In the genomic region with DNA sequence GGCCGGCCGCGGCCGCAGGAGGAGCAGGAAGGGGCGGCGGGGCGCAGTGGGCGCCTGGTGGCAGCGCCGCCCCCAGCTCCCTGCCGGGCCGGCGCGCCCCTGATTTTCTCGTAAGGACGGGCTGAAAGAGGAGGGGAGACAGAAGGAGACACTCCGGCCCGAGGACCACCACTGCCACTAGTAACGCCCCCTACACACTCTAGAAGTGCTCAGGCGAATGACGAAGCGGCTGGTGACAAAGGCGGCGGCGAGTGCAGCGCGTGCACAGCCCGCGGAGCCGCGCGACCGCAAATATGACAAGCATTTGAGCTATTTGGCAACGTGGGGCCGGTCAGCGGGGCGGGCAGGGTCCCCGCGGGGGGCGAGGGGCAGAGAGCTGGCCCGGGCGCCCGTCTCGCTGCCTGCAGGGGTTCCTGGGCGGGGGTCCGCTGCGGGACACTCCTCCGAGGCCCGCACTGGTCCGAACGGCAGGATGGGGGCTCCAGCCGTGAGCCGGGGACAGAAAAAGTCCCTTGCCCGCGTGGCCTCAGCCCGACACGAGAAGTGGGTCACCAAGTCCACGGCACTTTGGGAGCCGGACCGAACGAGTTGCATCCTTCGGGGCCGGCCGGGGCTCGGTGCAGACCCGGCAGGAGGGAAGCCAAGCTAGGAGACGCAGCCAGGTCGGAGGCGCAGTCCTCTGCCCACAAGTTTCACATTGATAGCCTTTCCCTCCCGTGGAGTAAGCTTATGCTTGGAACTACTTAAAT, we compare ENCODE assay signal across 1 cellular context.
TF ChIP-seq lines count a peak whose summit lies in the region.

No MANE protein-coding gene starts in this region.

TF ChIP-seq in H1, 55 proteins besides CTCF, POLR2A, EP300 and RAD21 (continued from another document):
- TF ChIP-seq, protein P1, sequence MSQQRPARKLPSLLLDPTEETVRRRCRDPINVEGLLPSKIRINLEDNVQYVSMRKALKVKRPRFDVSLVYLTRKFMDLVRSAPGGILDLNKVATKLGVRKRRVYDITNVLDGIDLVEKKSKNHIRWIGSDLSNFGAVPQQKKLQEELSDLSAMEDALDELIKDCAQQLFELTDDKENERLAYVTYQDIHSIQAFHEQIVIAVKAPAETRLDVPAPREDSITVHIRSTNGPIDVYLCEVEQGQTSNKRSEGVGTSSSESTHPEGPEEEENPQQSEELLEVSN (IDR thresholded peaks at IDR 0.05): no peak
- TF ChIP-seq NRF1 (IDR thresholded peaks at IDR 0.05; ENCODE audit: low read depth, low read length) (no peak), CHD2 (IDR thresholded peaks at IDR 0.05; ENCODE audit: low read length) (no peak), RFX5 (IDR thresholded peaks at IDR 0.05; ENCODE audit: borderline replicate concordance, low read depth, low read length) (no peak), SIRT6 (IDR thresholded peaks at IDR 0.05; ENCODE audit: low read length) (no peak), TBP (IDR thresholded peaks at IDR 0.05; ENCODE audit: low read depth, low read length) (no peak), EZH2 (IDR thresholded peaks at IDR 0.05; ENCODE audit: low read depth, low read length, severe bottlenecking) (peak; percentile 50), NANOG (IDR thresholded peaks at IDR 0.05; ENCODE audit: insufficient read depth, low read depth, low read length, poor library complexity, severe bottlenecking) (no peak), SRF (IDR thresholded peaks at IDR 0.05; ENCODE audit: low read depth, low read length) (no peak), FOSL1 (IDR thresholded peaks at IDR 0.05; ENCODE audit: insufficient read depth, low read depth, low read length) (0 out of 2 replicates have a peak, but pooled peaks have one; percentile 4), HDAC2 (IDR thresholded peaks at IDR 0.05; ENCODE audit: borderline replicate concordance in 1 of 2, low read depth in 2 of 2, low read length in 2 of 2) (peak in 1 of 2 experiments; percentile 16; a peak in 1 of 4 replicates), EGR1 (IDR thresholded peaks at IDR 0.05; ENCODE audit: borderline replicate concordance, low read depth, low read length) (no peak), RBBP5 (IDR thresholded peaks at IDR 0.05; ENCODE audit: borderline replicate concordance, low read depth, low read length) (no peak; the same call in none of the 2 replicates), SIX5 (IDR thresholded peaks at IDR 0.05; ENCODE audit: low read depth, low read length) (no peak), SAP30 (IDR thresholded peaks at IDR 0.05; ENCODE audit: insufficient read depth, insufficient replicate concordance, low read length) (no peak), RNF2 (IDR thresholded peaks at IDR 0.05; ENCODE audit: borderline replicate concordance, low read depth, low read length, missing control alignments, poor library complexity, severe bottlenecking) (no peak), KDM4A (IDR thresholded peaks at IDR 0.05; ENCODE audit: low read depth, low read length, severe bottlenecking) (peak; percentile 69), TAF7 (optimal IDR thresholded peaks at IDR 0.05; ENCODE audit: borderline replicate concordance, low read depth, low read length) (no peak), KDM1A (IDR thresholded peaks at IDR 0.05; ENCODE audit: borderline replicate concordance, low read length) (no peak), CREB1 (IDR thresholded peaks at IDR 0.05) (no peak), CEBPB (IDR thresholded peaks at IDR 0.05; ENCODE audit: low read depth, low read length) (no peak), JUND (IDR thresholded peaks at IDR 0.05; ENCODE audit: low read length) (no peak), GTF2F1 (IDR thresholded peaks at IDR 0.05; ENCODE audit: borderline replicate concordance, low read depth, low read length) (no peak), BCL11A (IDR thresholded peaks at IDR 0.05; ENCODE audit: low read depth in 2 of 2, low read length in 2 of 2) (no peak), SP2 (IDR thresholded peaks at IDR 0.05; ENCODE audit: low read length) (no peak), TEAD4 (IDR thresholded peaks at IDR 0.05; ENCODE audit: low read depth, low read length) (peak; percentile 90), SP4 (IDR thresholded peaks at IDR 0.05; ENCODE audit: low read length) (no peak), SIN3A (conservative IDR thresholded peaks at IDR 0.05 in 1 of 2, IDR thresholded peaks at IDR 0.05 in 1 of 2; ENCODE audit: low read depth in 1 of 2, low read length in 2 of 2) (0 out of 4 replicates have a peak, but pooled peaks have one; percentile 27 to 48), ZNF274 (IDR thresholded peaks at IDR 0.05; ENCODE audit: borderline replicate concordance, extremely low read depth, low read length) (no peak), HDAC6 (IDR thresholded peaks at IDR 0.05; ENCODE audit: low read depth, low read length) (no peak), BRCA1 (IDR thresholded peaks at IDR 0.05; ENCODE audit: low read depth, low read length) (no peak), CTBP2 (IDR thresholded peaks at IDR 0.05; ENCODE audit: borderline replicate concordance, insufficient read depth, insufficient read length, low read length) (no peak), RXRA (IDR thresholded peaks at IDR 0.05; ENCODE audit: insufficient read depth, low read depth, low read length) (no peak), SUZ12 (IDR thresholded peaks at IDR 0.05; ENCODE audit: low read length) (0 out of 2 replicates have a peak, but pooled peaks have one; percentile 36), PHF8 (conservative IDR thresholded peaks at IDR 0.05; ENCODE audit: low read depth, low read length) (peak; percentile 86), SP1 (IDR thresholded peaks at IDR 0.05; ENCODE audit: low read depth, low read length) (no peak), KDM5A (IDR thresholded peaks at IDR 0.05; ENCODE audit: low read length) (no peak), BACH1 (IDR thresholded peaks at IDR 0.05; ENCODE audit: low read length) (no peak), MAFK (IDR thresholded peaks at IDR 0.05; ENCODE audit: low read depth, low read length) (no peak), CHD1 (IDR thresholded peaks at IDR 0.05; ENCODE audit: low read depth, low read length) (no peak), YY1 (IDR thresholded peaks at IDR 0.05; ENCODE audit: low read depth, low read length) (no peak), POLR2AphosphoS5 (IDR thresholded peaks at IDR 0.05; ENCODE audit: low read depth, low read length) (no peak; the same call in none of the 2 replicates), JUN (IDR thresholded peaks at IDR 0.05; ENCODE audit: low read depth, low read length) (no peak), TAF1 (IDR thresholded peaks at IDR 0.05; ENCODE audit: low read depth, low read length) (0 out of 2 replicates have a peak, but pooled peaks have one; percentile 59), CBX8 (IDR thresholded peaks at IDR 0.05; ENCODE audit: borderline replicate concordance, low read depth, low read length) (no peak), ASH2L (IDR thresholded peaks at IDR 0.05; ENCODE audit: low read length) (peak; percentile 79), TCF12 (IDR thresholded peaks at IDR 0.05; ENCODE audit: low read depth, low read length) (no peak), GABPA (IDR thresholded peaks at IDR 0.05; ENCODE audit: borderline replicate concordance, insufficient read depth, low read length) (no peak), POU5F1 (IDR thresholded peaks at IDR 0.05; ENCODE audit: low read depth, low read length) (no peak)
- TF ChIP-seq, protein P2, sequence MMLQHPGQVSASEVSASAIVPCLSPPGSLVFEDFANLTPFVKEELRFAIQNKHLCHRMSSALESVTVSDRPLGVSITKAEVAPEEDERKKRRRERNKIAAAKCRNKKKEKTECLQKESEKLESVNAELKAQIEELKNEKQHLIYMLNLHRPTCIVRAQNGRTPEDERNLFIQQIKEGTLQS (IDR thresholded peaks at IDR 0.05; ENCODE audit: insufficient read depth, low read depth, low read length): no peak
- TF ChIP-seq, protein P3, sequence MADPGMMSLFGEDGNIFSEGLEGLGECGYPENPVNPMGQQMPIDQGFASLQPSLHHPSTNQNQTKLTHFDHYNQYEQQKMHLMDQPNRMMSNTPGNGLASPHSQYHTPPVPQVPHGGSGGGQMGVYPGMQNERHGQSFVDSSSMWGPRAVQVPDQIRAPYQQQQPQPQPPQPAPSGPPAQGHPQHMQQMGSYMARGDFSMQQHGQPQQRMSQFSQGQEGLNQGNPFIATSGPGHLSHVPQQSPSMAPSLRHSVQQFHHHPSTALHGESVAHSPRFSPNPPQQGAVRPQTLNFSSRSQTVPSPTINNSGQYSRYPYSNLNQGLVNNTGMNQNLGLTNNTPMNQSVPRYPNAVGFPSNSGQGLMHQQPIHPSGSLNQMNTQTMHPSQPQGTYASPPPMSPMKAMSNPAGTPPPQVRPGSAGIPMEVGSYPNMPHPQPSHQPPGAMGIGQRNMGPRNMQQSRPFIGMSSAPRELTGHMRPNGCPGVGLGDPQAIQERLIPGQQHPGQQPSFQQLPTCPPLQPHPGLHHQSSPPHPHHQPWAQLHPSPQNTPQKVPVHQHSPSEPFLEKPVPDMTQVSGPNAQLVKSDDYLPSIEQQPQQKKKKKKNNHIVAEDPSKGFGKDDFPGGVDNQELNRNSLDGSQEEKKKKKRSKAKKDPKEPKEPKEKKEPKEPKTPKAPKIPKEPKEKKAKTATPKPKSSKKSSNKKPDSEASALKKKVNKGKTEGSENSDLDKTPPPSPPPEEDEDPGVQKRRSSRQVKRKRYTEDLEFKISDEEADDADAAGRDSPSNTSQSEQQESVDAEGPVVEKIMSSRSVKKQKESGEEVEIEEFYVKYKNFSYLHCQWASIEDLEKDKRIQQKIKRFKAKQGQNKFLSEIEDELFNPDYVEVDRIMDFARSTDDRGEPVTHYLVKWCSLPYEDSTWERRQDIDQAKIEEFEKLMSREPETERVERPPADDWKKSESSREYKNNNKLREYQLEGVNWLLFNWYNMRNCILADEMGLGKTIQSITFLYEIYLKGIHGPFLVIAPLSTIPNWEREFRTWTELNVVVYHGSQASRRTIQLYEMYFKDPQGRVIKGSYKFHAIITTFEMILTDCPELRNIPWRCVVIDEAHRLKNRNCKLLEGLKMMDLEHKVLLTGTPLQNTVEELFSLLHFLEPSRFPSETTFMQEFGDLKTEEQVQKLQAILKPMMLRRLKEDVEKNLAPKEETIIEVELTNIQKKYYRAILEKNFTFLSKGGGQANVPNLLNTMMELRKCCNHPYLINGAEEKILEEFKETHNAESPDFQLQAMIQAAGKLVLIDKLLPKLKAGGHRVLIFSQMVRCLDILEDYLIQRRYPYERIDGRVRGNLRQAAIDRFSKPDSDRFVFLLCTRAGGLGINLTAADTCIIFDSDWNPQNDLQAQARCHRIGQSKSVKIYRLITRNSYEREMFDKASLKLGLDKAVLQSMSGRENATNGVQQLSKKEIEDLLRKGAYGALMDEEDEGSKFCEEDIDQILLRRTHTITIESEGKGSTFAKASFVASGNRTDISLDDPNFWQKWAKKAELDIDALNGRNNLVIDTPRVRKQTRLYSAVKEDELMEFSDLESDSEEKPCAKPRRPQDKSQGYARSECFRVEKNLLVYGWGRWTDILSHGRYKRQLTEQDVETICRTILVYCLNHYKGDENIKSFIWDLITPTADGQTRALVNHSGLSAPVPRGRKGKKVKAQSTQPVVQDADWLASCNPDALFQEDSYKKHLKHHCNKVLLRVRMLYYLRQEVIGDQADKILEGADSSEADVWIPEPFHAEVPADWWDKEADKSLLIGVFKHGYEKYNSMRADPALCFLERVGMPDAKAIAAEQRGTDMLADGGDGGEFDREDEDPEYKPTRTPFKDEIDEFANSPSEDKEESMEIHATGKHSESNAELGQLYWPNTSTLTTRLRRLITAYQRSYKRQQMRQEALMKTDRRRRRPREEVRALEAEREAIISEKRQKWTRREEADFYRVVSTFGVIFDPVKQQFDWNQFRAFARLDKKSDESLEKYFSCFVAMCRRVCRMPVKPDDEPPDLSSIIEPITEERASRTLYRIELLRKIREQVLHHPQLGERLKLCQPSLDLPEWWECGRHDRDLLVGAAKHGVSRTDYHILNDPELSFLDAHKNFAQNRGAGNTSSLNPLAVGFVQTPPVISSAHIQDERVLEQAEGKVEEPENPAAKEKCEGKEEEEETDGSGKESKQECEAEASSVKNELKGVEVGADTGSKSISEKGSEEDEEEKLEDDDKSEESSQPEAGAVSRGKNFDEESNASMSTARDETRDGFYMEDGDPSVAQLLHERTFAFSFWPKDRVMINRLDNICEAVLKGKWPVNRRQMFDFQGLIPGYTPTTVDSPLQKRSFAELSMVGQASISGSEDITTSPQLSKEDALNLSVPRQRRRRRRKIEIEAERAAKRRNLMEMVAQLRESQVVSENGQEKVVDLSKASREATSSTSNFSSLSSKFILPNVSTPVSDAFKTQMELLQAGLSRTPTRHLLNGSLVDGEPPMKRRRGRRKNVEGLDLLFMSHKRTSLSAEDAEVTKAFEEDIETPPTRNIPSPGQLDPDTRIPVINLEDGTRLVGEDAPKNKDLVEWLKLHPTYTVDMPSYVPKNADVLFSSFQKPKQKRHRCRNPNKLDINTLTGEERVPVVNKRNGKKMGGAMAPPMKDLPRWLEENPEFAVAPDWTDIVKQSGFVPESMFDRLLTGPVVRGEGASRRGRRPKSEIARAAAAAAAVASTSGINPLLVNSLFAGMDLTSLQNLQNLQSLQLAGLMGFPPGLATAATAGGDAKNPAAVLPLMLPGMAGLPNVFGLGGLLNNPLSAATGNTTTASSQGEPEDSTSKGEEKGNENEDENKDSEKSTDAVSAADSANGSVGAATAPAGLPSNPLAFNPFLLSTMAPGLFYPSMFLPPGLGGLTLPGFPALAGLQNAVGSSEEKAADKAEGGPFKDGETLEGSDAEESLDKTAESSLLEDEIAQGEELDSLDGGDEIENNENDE (IDR thresholded peaks at IDR 0.05; ENCODE audit: insufficient replicate concordance, low read length): no peak
- TF ChIP-seq, protein P4, sequence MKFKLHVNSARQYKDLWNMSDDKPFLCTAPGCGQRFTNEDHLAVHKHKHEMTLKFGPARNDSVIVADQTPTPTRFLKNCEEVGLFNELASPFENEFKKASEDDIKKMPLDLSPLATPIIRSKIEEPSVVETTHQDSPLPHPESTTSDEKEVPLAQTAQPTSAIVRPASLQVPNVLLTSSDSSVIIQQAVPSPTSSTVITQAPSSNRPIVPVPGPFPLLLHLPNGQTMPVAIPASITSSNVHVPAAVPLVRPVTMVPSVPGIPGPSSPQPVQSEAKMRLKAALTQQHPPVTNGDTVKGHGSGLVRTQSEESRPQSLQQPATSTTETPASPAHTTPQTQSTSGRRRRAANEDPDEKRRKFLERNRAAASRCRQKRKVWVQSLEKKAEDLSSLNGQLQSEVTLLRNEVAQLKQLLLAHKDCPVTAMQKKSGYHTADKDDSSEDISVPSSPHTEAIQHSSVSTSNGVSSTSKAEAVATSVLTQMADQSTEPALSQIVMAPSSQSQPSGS (IDR thresholded peaks at IDR 0.05; ENCODE audit: low read length): no peak
- TF ChIP-seq, protein P5, sequence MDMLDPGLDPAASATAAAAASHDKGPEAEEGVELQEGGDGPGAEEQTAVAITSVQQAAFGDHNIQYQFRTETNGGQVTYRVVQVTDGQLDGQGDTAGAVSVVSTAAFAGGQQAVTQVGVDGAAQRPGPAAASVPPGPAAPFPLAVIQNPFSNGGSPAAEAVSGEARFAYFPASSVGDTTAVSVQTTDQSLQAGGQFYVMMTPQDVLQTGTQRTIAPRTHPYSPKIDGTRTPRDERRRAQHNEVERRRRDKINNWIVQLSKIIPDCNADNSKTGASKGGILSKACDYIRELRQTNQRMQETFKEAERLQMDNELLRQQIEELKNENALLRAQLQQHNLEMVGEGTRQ (IDR thresholded peaks at IDR 0.05; ENCODE audit: low read length): no peak
- TF ChIP-seq, protein P6, sequence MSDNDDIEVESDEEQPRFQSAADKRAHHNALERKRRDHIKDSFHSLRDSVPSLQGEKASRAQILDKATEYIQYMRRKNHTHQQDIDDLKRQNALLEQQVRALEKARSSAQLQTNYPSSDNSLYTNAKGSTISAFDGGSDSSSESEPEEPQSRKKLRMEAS (IDR thresholded peaks at IDR 0.05): peak; percentile 52
